Comparison of ENCODE assay signal across 9 cellular contexts in genomic region chr20:34268851-34269668, GRCh38. TPM values are rescaled to one million over a fixed set of nuclear protein-coding genes. Genes with fewer than 3 reads are reported as not detected.
DNase-seq lines count a peak whose midpoint lies in the region; ATAC-seq and TF ChIP-seq lines count a peak whose summit lies in the region.
"Had no signal": no experiment of that assay in that cellular context is flagged by ENCODE, and none has a peak within 500 bp of the region (broad histone marks: within the 10 kb centered on the region; RNA-seq: fewer than 3 reads in every experiment).

No MANE protein-coding gene starts in this region.

- peak; percentile 26 for DNase-seq in GM06990 (ENCODE audit: extremely low read depth, insufficient read length)
- DNase-seq in activated naive CD4-positive, alpha-beta T cell treated with anti-CD3 and anti-CD28 coated beads, Interleukin-2, amount 10 ng/mL, durations not matched to agents 7 days and 5 days, result peak; percentile 49
- DNase-seq in left cardiac atrium, result peak; percentile 33
- DNase-seq in cerebellum (ENCODE audit: low spot score), result no peak
- no peak for DNase-seq in NCI-H2196 treated with DMSO at 0.1 percent for 48 hours (lab: John Stamatoyannopoulos, UW; ENCODE audit: unreplicated experiment)
- DNase-seq in activated CD4-positive, CD25-positive, alpha-beta regulatory T cell (lab: John Stamatoyannopoulos, UW), result no peak

- H3K36me3 ChIP-seq in GM06990 (ENCODE audit: control insufficient read depth, insufficient read depth, low read length) (no peaks in the 10 kb centered on the region; the same call in 1 of the 2 replicates), rectal smooth muscle tissue (ENCODE audit: control insufficient read depth, insufficient read depth, low read length) (no peaks in the 10 kb centered on the region)

- peak; percentile 78 for ATAC-seq in left cardiac atrium
- ATAC-seq in GM18861 (IDR thresholded peaks at IDR 0.05; ENCODE audit: unreplicated experiment), result no peak
- ATAC-seq: HCT116 had no signal

- CTCF ChIA-PET in activated naive CD4-positive, alpha-beta T cell treated with anti-CD3 and anti-CD28 coated beads, Interleukin-2, amount 10 ng/mL, durations not matched to agents 7 days and 5 days (lab: Charles Lee), result no interaction called here

- intact Hi-C loops in left cardiac atrium (cut with DNase I), result no loop called here

- no peaks in the 10 kb centered on the region for H3K9me3 Mint-ChIP-seq in activated naive CD4-positive, alpha-beta T cell treated with anti-CD3 and anti-CD28 coated beads, Interleukin-2, amount 10 ng/mL, durations not matched to agents 7 days and 5 days

- peak overlapping the region; percentile 58 for H3K4me3 Mint-ChIP-seq in activated naive CD4-positive, alpha-beta T cell treated with anti-CD3 and anti-CD28 coated beads, Interleukin-2, amount 10 ng/mL, durations not matched to agents 7 days and 5 days

- peaks cover 8% of the 10 kb centered on the region for H3K4me1 Mint-ChIP-seq in activated naive CD4-positive, alpha-beta T cell treated with anti-CD3 and anti-CD28 coated beads, Interleukin-2, amount 10 ng/mL, durations not matched to agents 7 days and 5 days

- no peak overlapping the region for H3K27ac Mint-ChIP-seq in activated naive CD4-positive, alpha-beta T cell treated with anti-CD3 and anti-CD28 coated beads, Interleukin-2, amount 10 ng/mL, durations not matched to agents 7 days and 5 days

- no peak for TF ChIP-seq CTCF in GM06990 (IDR thresholded peaks at IDR 0.05; ENCODE audit: insufficient read depth, low read length, poor library complexity, severe bottlenecking)

- no peaks in the 10 kb centered on the region for H3K4me1 ChIP-seq in rectal smooth muscle tissue (ENCODE audit: control insufficient read depth, insufficient read depth, low read length)

- peaks cover 14% of the 10 kb centered on the region for H3K27me3 Mint-ChIP-seq in activated naive CD4-positive, alpha-beta T cell treated with anti-CD3 and anti-CD28 coated beads, Interleukin-2, amount 10 ng/mL, durations not matched to agents 7 days and 5 days

- H3K27me3 ChIP-seq in GM06990 (replicated peaks; ENCODE audit: control insufficient read depth, insufficient read depth, low read length) (no peaks in the 10 kb centered on the region), rectal smooth muscle tissue (ENCODE audit: control insufficient read depth, insufficient read depth, low read length) (no peaks in the 10 kb centered on the region)

- H3K9ac ChIP-seq in rectal smooth muscle tissue (ENCODE audit: low read length), result no peak overlapping the region

- H3K36me3 Mint-ChIP-seq in activated naive CD4-positive, alpha-beta T cell treated with anti-CD3 and anti-CD28 coated beads, Interleukin-2, amount 10 ng/mL, durations not matched to agents 7 days and 5 days, result peaks cover 10% of the 10 kb centered on the region

- no peak overlapping the region for H3K27ac ChIP-seq in rectal smooth muscle tissue (ENCODE audit: low read depth, low read length)

- H3K4me3 ChIP-seq in GM06990 (replicated peaks; ENCODE audit: low read depth, low read length) (peak overlapping the region; percentile 27), rectal smooth muscle tissue (ENCODE audit: low read length) (peak overlapping the region; percentile 57)

RNA-seq across cellular contexts. Expression of gene ASIP, which starts 27.8 kb away (rescaled TPM):
- total RNA-seq in left cardiac atrium (1 to 10 TPM; 1.2 to 1.5 TPM), cerebellum (not detected)

RNA-seq across cellular contexts. Expression of gene AHCY, which starts 34.1 kb away (rescaled TPM):
- total RNA-seq in left cardiac atrium (10 to 100 TPM; 49.2 to 50.5 TPM), cerebellum (35.2 TPM)

Comparison
In these comparisons a context has a peak if more than half of its experiments do, and no peak if none do; other contexts are left out.
1. DNase-seq: peak in GM06990 (single experiment), activated naive CD4-positive, alpha-beta T cell treated with anti-CD3 and anti-CD28 coated beads, Interleukin-2, amount 10 ng/mL, durations not matched to agents 7 days and 5 days (single experiment) and left cardiac atrium (single experiment); none in cerebellum (single experiment), NCI-H2196 treated with DMSO at 0.1 percent for 48 hours (single experiment) and activated CD4-positive, CD25-positive, alpha-beta regulatory T cell (0 of 4).